8 cellular contexts compared by ENCODE assay signal in genomic region chr1:155167166-155168104, GRCh38. TPM values are rescaled to one million over a fixed set of nuclear protein-coding genes. Genes with fewer than 3 reads are reported as not detected.
A peak's percentile ranks its signal among the peaks of the same experiment; 100 is the strongest.
DNase-seq lines count a peak whose midpoint lies in the region; ATAC-seq and TF ChIP-seq lines count a peak whose summit lies in the region.

No MANE protein-coding gene starts in this region.

- peak; percentile 57 for TF ChIP-seq POLR2A in Raji (IDR thresholded peaks at IDR 0.05; ENCODE audit: insufficient read depth, low read depth, low read length)

- H3K4me3 Mint-ChIP-seq in activated T-helper 17 cell treated with anti-CD3 and anti-CD28 coated beads, Interleukin-2, amount 50 U/mL, for 72 hours = peak overlapping the region; percentile 67
- H3K4me3 Mint-ChIP-seq in nephron = peak overlapping the region; percentile 63 to 72 (median 65)

- no peaks in the 10 kb centered on the region for H3K9me3 Mint-ChIP-seq in activated T-helper 17 cell treated with anti-CD3 and anti-CD28 coated beads, Interleukin-2, amount 50 U/mL, for 72 hours
- H3K9me3 Mint-ChIP-seq in nephron = peaks cover 7% of the 10 kb centered on the region

- no peaks in the 10 kb centered on the region for H3K27me3 ChIP-seq in MG63

- peak; percentile 72 for DNase-seq in MG63
- DNase-seq in fibroblast of pulmonary artery (ENCODE audit: low read depth) = peak; percentile 90
- DNase-seq in stimulated activated naive CD4-positive, alpha-beta T cell (lab: John Stamatoyannopoulos, UW) = peak; percentile 62 to 88 (median 78)

- no peak overlapping the region for H3K4me3 ChIP-seq in MG63
- H3K4me3 ChIP-seq in fibroblast of pulmonary artery (replicated peaks; ENCODE audit: low read depth, low read length) = no peak overlapping the region

- H3K36me3 Mint-ChIP-seq in activated T-helper 17 cell treated with anti-CD3 and anti-CD28 coated beads, Interleukin-2, amount 50 U/mL, for 72 hours (ENCODE audit: low read depth) = peaks cover 36% of the 10 kb centered on the region
- peaks cover 15% of the 10 kb centered on the region for H3K36me3 Mint-ChIP-seq in nephron (ENCODE audit: low read depth)

- H3K27ac Mint-ChIP-seq in activated T-helper 17 cell treated with anti-CD3 and anti-CD28 coated beads, Interleukin-2, amount 50 U/mL, for 72 hours = peak overlapping the region; percentile 30
- H3K27ac Mint-ChIP-seq in nephron = peak overlapping the region; percentile 24 to 84 (median 49)

- ATAC-seq in activated T-helper 17 cell treated with anti-CD3 and anti-CD28 coated beads, Interleukin-2, amount 50 U/mL, for 72 hours (replicated peaks) = peak; percentile 86
- no peak for ATAC-seq in GM18517 (IDR thresholded peaks at IDR 0.05; ENCODE audit: unreplicated experiment)

- H3K36me3 ChIP-seq in MG63 = peaks cover 24% of the 10 kb centered on the region

- H3K9me3 ChIP-seq in MG63 = no peaks in the 10 kb centered on the region

- peaks cover 16% of the 10 kb centered on the region for H3K4me1 Mint-ChIP-seq in activated T-helper 17 cell treated with anti-CD3 and anti-CD28 coated beads, Interleukin-2, amount 50 U/mL, for 72 hours
- peaks cover 24% of the 10 kb centered on the region for H3K4me1 Mint-ChIP-seq in nephron

- TF ChIP-seq CTCF in GM12873 (IDR thresholded peaks at IDR 0.05; ENCODE audit: insufficient read depth, low read depth, low read length, missing control alignments) = peak; percentile 96
- peak; percentile 93 for TF ChIP-seq CTCF in fibroblast of pulmonary artery (IDR thresholded peaks at IDR 0.05; ENCODE audit: low read length, missing control alignments)
- TF ChIP-seq CTCF in nephron (IDR thresholded peaks at IDR 0.05; ENCODE audit: unreplicated experiment in 3 of 3) = peak; percentile 70 to 76 (median 73)

- no peaks in the 10 kb centered on the region for H3K27me3 Mint-ChIP-seq in activated T-helper 17 cell treated with anti-CD3 and anti-CD28 coated beads, Interleukin-2, amount 50 U/mL, for 72 hours
- H3K27me3 Mint-ChIP-seq in nephron (ENCODE audit: low read depth) = no peaks in the 10 kb centered on the region

RNA-seq across cellular contexts. Expression of gene KRTCAP2, which starts 5.7 kb away (rescaled TPM):
- total RNA-seq in MG63 (2014; rRNA removed; shearing (Covaris generic); ENCODE audit: low replicate concordance) = 220 and 236 TPM in 2 replicates
- 100 to 1,000 TPM; 108 to 166 TPM for total RNA-seq in activated T-helper 17 cell treated with anti-CD3 and anti-CD28 coated beads, Interleukin-2, amount 50 U/mL, for 72 hours

RNA-seq across cellular contexts. Expression of gene TRIM46, which starts 6.2 kb away (rescaled TPM):
- not detected in 2 replicates for total RNA-seq in MG63 (2014; rRNA removed; shearing (Covaris generic); ENCODE audit: low replicate concordance)
- total RNA-seq in activated T-helper 17 cell treated with anti-CD3 and anti-CD28 coated beads, Interleukin-2, amount 50 U/mL, for 72 hours = 10 to 100 TPM; 10.6 to 16.6 TPM

RNA-seq across cellular contexts. Expression of gene DPM3, which starts 27.1 kb away (rescaled TPM):
- total RNA-seq in MG63 (2014; rRNA removed; shearing (Covaris generic); ENCODE audit: low replicate concordance) = 48.9 TPM in 1 of 2 replicates, not detected in the other
- total RNA-seq in activated T-helper 17 cell treated with anti-CD3 and anti-CD28 coated beads, Interleukin-2, amount 50 U/mL, for 72 hours = 10 to 100 TPM; 29.4 to 40.6 TPM

RNA-seq across cellular contexts. Expression of gene SLC50A1, which starts 31.8 kb away (rescaled TPM):
- total RNA-seq in MG63 (2014; rRNA removed; shearing (Covaris generic); ENCODE audit: low replicate concordance) = 25.9 and 56.9 TPM in 2 replicates
- total RNA-seq in activated T-helper 17 cell treated with anti-CD3 and anti-CD28 coated beads, Interleukin-2, amount 50 U/mL, for 72 hours = 10 to 100 TPM; 42.8 to 47.3 TPM

RNA-seq across cellular contexts. Expression of gene EFNA1, which starts 39.8 kb away (rescaled TPM):
- 0.37 and 4.1 TPM in 2 replicates for total RNA-seq in MG63 (2014; rRNA removed; shearing (Covaris generic); ENCODE audit: low replicate concordance)
- total RNA-seq in activated T-helper 17 cell treated with anti-CD3 and anti-CD28 coated beads, Interleukin-2, amount 50 U/mL, for 72 hours = under 1 TPM in 1 of 2 donors, not detected in 1; 0.48 TPM

Comparison
In these comparisons a context has a peak if more than half of its experiments do, and no peak if none do; other contexts are left out.
1. RNA of gene TRIM46, which starts 6.2 kb away (total RNA-seq): 10.6 to 16.6 TPM in activated T-helper 17 cell treated with anti-CD3 and anti-CD28 coated beads, Interleukin-2, amount 50 U/mL, for 72 hours; not detected in MG63; every median in the first group is over 10 times any median in the second.
2. Peak in every context shown above with its lines, with median percentiles within 50 percentile points of each other: CTCF ChIP-seq and DNase-seq.